Comparison of ENCODE assay signal across 9 cellular contexts in genomic region chr17:32927201-32927723, GRCh38. TPM values are rescaled to one million over a fixed set of nuclear protein-coding genes. Genes with fewer than 3 reads are reported as not detected.
DNase-seq lines count a peak whose midpoint lies in the region; ATAC-seq and TF ChIP-seq lines count a peak whose summit lies in the region.
"Had no signal": no experiment of that assay in that cellular context is flagged by ENCODE, and none has a peak within 500 bp of the region (broad histone marks: within the 10 kb centered on the region; RNA-seq: fewer than 3 reads in every experiment).

No MANE protein-coding gene starts in this region.

- POLR2A ChIA-PET in AG04449 (lab: Yijun Ruan, JAX): no interaction called here
- POLR2A ChIA-PET in naive thymus-derived CD8-positive, alpha-beta T cell (lab: Charles Lee): no interaction called here

- DNase-seq in AG04449 (ENCODE audit: low read depth, low spot score) (no peak), HuH-7 (ENCODE audit: low spot score) (peak; percentile 35), GDM1 (lab: John Stamatoyannopoulos, UW) (no peak), ACHN (no peak)
- DNase-seq in effector memory CD8-positive, alpha-beta T cell: no peak
- DNase-seq in naive thymus-derived CD8-positive, alpha-beta T cell: no peak
- DNase-seq in stimulated activated CD8-positive, alpha-beta memory T cell treated with anti-CD3 and anti-CD28 coated beads, Interleukin-4, amount 100 ng/mL, for 48 hours: no peak
- DNase-seq: NCI-H2227 treated with DMSO at 0.1 percent for 48 hours had no signal

- in situ Hi-C loops in ACHN (cut with HindIII; ENCODE audit: low pct_ligation_motif_present, low pct_unique_long_range_greater_than_20kb, low sequenced_read_pairs): no loop called here

- peak overlapping the region; percentile 26 to 36 for H3K4me3 Mint-ChIP-seq in effector memory CD8-positive, alpha-beta T cell
- H3K4me3 Mint-ChIP-seq in naive thymus-derived CD8-positive, alpha-beta T cell: peak overlapping the region in 9 of 10 donors; percentile 24 to 80 (median 57)

- CTCF ChIA-PET in AG04449 (lab: Yijun Ruan, JAX): interaction anchor here (1.5 to 4.1 kb wide), 4 partner anchors 11 to 71 kb away, joined by 3 to 23 read pairs (median 12); partner anchors contain the start of gene MYO1D

- H3K27me3 Mint-ChIP-seq in effector memory CD8-positive, alpha-beta T cell: peaks cover 32 to 34% of the 10 kb centered on the region in 2 donors
- H3K27me3 Mint-ChIP-seq in naive thymus-derived CD8-positive, alpha-beta T cell: peaks cover 12 to 43% (median 22%) of the 10 kb centered on the region in 5 donors

- H3K27ac Mint-ChIP-seq in effector memory CD8-positive, alpha-beta T cell: no peak overlapping the region
- H3K27ac Mint-ChIP-seq in naive thymus-derived CD8-positive, alpha-beta T cell: no peak overlapping the region

- H3K4me3 ChIP-seq in AG04449 (ENCODE audit: low read depth, low read length): peak overlapping the region; percentile 70

- no peak for ATAC-seq in effector memory CD8-positive, alpha-beta T cell (replicated peaks)
- no peak for ATAC-seq in naive thymus-derived CD8-positive, alpha-beta T cell
- ATAC-seq in GM19035 (IDR thresholded peaks at IDR 0.05; ENCODE audit: unreplicated experiment): no peak

- H3K9me3 Mint-ChIP-seq in effector memory CD8-positive, alpha-beta T cell: no peaks in the 10 kb centered on the region
- no peaks in the 10 kb centered on the region for H3K9me3 Mint-ChIP-seq in naive thymus-derived CD8-positive, alpha-beta T cell

- H3K36me3 Mint-ChIP-seq in effector memory CD8-positive, alpha-beta T cell (ENCODE audit: insufficient read depth): no peaks in the 10 kb centered on the region
- no peaks in the 10 kb centered on the region for H3K36me3 Mint-ChIP-seq in naive thymus-derived CD8-positive, alpha-beta T cell

- TF ChIP-seq CTCF in AG04449 (IDR thresholded peaks at IDR 0.05; ENCODE audit: insufficient read depth, low read length, missing control alignments): no peak

- no peaks in the 10 kb centered on the region for H3K4me1 Mint-ChIP-seq in effector memory CD8-positive, alpha-beta T cell (ENCODE audit: low read depth in 2 of 2)
- H3K4me1 Mint-ChIP-seq in naive thymus-derived CD8-positive, alpha-beta T cell: peaks cover 0 to 5% (median 3%) of the 10 kb centered on the region in 4 donors

RNA-seq across cellular contexts. Expression of gene TMEM98, which starts 0.7 kb away (rescaled TPM):
- total RNA-seq in naive thymus-derived CD8-positive, alpha-beta T cell: not detected
- polyA plus RNA-seq in naive thymus-derived CD8-positive, alpha-beta T cell: not detected

RNA-seq across cellular contexts. Expression of gene MYO1D, which starts 50.3 kb away (rescaled TPM):
- total RNA-seq in naive thymus-derived CD8-positive, alpha-beta T cell: 1 to 10 TPM; 8.7 to 9.7 TPM
- polyA plus RNA-seq in naive thymus-derived CD8-positive, alpha-beta T cell: 1 to 10 TPM; 1.3 to 3.1 (median 2.5) TPM
